ENCODE assay signal across 1 cellular context in the genomic region with DNA sequence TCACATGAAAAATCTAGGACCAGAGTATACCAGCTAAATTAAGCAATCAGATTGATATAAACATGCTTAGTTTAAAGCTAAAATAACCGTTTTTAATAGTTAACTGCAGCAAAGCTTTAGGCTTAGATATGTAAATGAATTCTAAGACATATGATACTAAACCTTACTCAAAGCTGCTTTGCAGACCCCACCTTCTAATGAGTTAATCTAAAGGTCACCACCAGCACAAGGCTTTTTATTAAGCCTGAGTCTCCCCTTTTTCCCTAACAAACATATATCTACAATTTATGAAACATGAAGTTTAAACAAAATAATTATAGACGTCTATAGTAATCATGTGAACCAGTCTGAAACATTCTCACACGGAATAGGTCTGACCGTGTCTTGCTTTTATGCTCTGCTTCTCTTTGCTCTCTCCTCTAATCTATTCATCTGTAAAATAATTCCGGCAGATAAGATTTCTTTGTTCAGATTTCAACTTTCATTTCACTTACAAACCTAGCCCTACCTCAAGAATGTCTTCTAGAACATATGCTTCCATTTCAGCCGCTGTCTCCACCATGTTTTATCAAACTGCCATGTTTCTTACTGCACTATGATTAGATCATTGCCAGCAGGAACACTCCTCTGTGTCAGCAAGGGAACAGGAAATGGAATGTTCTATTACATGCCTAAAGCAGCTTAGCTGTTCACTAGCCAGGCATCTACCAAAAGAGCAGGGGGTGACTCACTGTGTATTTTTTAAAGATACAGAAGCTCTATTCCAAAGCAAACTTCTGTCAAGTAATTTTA.
TF ChIP-seq lines count a peak whose summit lies in the region.

No MANE protein-coding gene starts in this region.

TF ChIP-seq in SK-N-SH treated with all-trans-retinoic acid at 6 μM for 48 hours, 23 proteins besides CTCF, POLR2A, EP300 and RAD21 (continued from another document):
- no peak for TF ChIP-seq TSHZ2 (CRISPR knock-in tag; IDR thresholded peaks at IDR 0.05)
- TF ChIP-seq ZFP30 (CRISPR knock-in tag; IDR thresholded peaks at IDR 0.05): no peak
- no peak for TF ChIP-seq ZNF565 (CRISPR knock-in tag; conservative IDR thresholded peaks at IDR 0.05; ENCODE audit: low read depth)
TF ChIP-seq in SK-N-SH treated with all-trans-retinoic acid at 6 μM for 48 hours: peak in this region for 3.
